In genomic region chr1:31523769-31524168, GRCh38 we compare ENCODE assay signal across 16 cellular contexts. TPM values are rescaled to one million over a fixed set of nuclear protein-coding genes. Genes with fewer than 3 reads are reported as not detected.
DNase-seq lines count a peak whose midpoint lies in the region; ATAC-seq and TF ChIP-seq lines count a peak whose summit lies in the region.
"Had no signal": no experiment of that assay in that cellular context is flagged by ENCODE, and none has a peak within 500 bp of the region (broad histone marks: within the 10 kb centered on the region; RNA-seq: fewer than 3 reads in every experiment).

No MANE protein-coding gene starts in this region.

- no peaks in the 10 kb centered on the region for H3K9me3 Mint-ChIP-seq in activated CD4-positive, alpha-beta memory T cell treated with anti-CD3 and anti-CD28 coated beads for 36 hours
- H3K9me3 Mint-ChIP-seq: activated T-cell treated with anti-CD3 and anti-CD28 coated beads, Interleukin-2, amount 50 U/mL, for 4 hours had no signal

- H3K9ac ChIP-seq in adipocyte (ENCODE audit: low read length), result no peak overlapping the region
- H3K9ac ChIP-seq: KMS-11 had no signal

- ATAC-seq in left lobe of liver (peak; percentile 60), GM21360 (IDR thresholded peaks at IDR 0.05; ENCODE audit: unreplicated experiment) (no peak)
- ATAC-seq: activated T-cell treated with anti-CD3 and anti-CD28 coated beads, Interleukin-2, amount 50 U/mL, for 4 hours had no signal

- POLR2A ChIA-PET in activated CD4-positive, alpha-beta memory T cell treated with anti-CD3 and anti-CD28 coated beads for 36 hours (lab: Charles Lee), result no interaction called here

- H3K9me3 ChIP-seq in adipocyte (ENCODE audit: control insufficient read depth, low read length), result peaks cover 13% of the 10 kb centered on the region
- no peaks in the 10 kb centered on the region for H3K9me3 ChIP-seq in suprapubic skin

- H3K4me1 ChIP-seq in adipocyte (ENCODE audit: control insufficient read depth, insufficient read depth, low read length), result peaks cover 5% of the 10 kb centered on the region
- H3K4me1 ChIP-seq in suprapubic skin, result no peaks in the 10 kb centered on the region

- H3K4me1 Mint-ChIP-seq in activated CD4-positive, alpha-beta memory T cell treated with anti-CD3 and anti-CD28 coated beads for 36 hours (ENCODE audit: low read depth), result no peaks in the 10 kb centered on the region
- H3K4me1 Mint-ChIP-seq: neural crest cell had no signal

- no peak for TF ChIP-seq EP300 in suprapubic skin (IDR thresholded peaks at IDR 0.05)

- WGBS in suprapubic skin, result 51% methylated on average over 3 of the region's 5 CpGs

- DNase-seq in DMS53 (lab: John Stamatoyannopoulos, UW) (peak; percentile 37), DMS53 treated with DMSO at 0.1 percent for 48 hours (lab: John Stamatoyannopoulos, UW; ENCODE audit: unreplicated experiment) (no peak), adipocyte (ENCODE audit: low read depth) (peak; percentile 18), left lobe of liver (ENCODE audit: low spot score) (no peak), suprapubic skin (ENCODE audit: low spot score in 2 of 2) (no peak)
- DNase-seq in activated CD4-positive, CD25-positive, alpha-beta regulatory T cell (lab: John Stamatoyannopoulos, UW), result no peak
- DNase-seq in activated CD4-positive, alpha-beta memory T cell treated with anti-CD3 and anti-CD28 coated beads for 36 hours, result no peak
- DNase-seq: activated T-cell treated with anti-CD3 and anti-CD28 coated beads, Interleukin-2, amount 50 U/mL, for 4 hours; HCEC 1CT; NCI-H226; WERI-Rb-1 had no signal

- H3K36me3 ChIP-seq in adipocyte (ENCODE audit: control insufficient read depth, insufficient read depth, low read length, severe bottlenecking) (no peaks in the 10 kb centered on the region), suprapubic skin (no peaks in the 10 kb centered on the region)
- H3K36me3 ChIP-seq: cardiac muscle cell, WERI-Rb-1 had no signal

- intact Hi-C loops in activated CD4-positive, alpha-beta memory T cell treated with anti-CD3 and anti-CD28 coated beads for 36 hours (cut with micrococcal nuclease), result no loop called here

- TF ChIP-seq CTCF in suprapubic skin (IDR thresholded peaks at IDR 0.05), result no peak

- H3K27ac Mint-ChIP-seq in activated CD4-positive, alpha-beta memory T cell treated with anti-CD3 and anti-CD28 coated beads for 36 hours, result no peak overlapping the region

- H3K4me3 Mint-ChIP-seq in activated CD4-positive, alpha-beta memory T cell treated with anti-CD3 and anti-CD28 coated beads for 36 hours, result no peak overlapping the region
- H3K4me3 Mint-ChIP-seq: activated T-cell treated with anti-CD3 and anti-CD28 coated beads, Interleukin-2, amount 50 U/mL, for 4 hours; neural crest cell had no signal

- CTCF ChIA-PET in activated CD4-positive, alpha-beta memory T cell treated with anti-CD3 and anti-CD28 coated beads for 36 hours (lab: Charles Lee), result interaction anchor here (1.2 kb wide), 1 partner anchor 25 kb away, joined by 3 read pairs; no protein-coding TSS in a partner anchor

- H3K27me3 Mint-ChIP-seq in activated CD4-positive, alpha-beta memory T cell treated with anti-CD3 and anti-CD28 coated beads for 36 hours, result peaks cover 2% of the 10 kb centered on the region

- TF ChIP-seq POLR2A in suprapubic skin (IDR thresholded peaks at IDR 0.05), result no peak

- H3K27me3 ChIP-seq in adipocyte (replicated peaks; ENCODE audit: control insufficient read depth, insufficient read depth, low read length) (peaks cover 16% of the 10 kb centered on the region), suprapubic skin (no peaks in the 10 kb centered on the region)
- H3K27me3 ChIP-seq: cardiac muscle cell had no signal

- H3K36me3 Mint-ChIP-seq in activated CD4-positive, alpha-beta memory T cell treated with anti-CD3 and anti-CD28 coated beads for 36 hours, result no peaks in the 10 kb centered on the region

- H3K27ac ChIP-seq in suprapubic skin, result peak overlapping the region; percentile 41
- H3K27ac ChIP-seq: 22Rv1, cardiac muscle cell, KMS-11, WERI-Rb-1 had no signal

- H3K4me3 ChIP-seq in adipocyte (ENCODE audit: low read length), result no peak overlapping the region
- H3K4me3 ChIP-seq in suprapubic skin, result no peak overlapping the region
- H3K4me3 ChIP-seq: cardiac muscle cell had no signal

RNA-seq across cellular contexts. Expression of gene TINAGL1, which starts 52.5 kb away (rescaled TPM):
- 12.0 TPM for total RNA-seq in left lobe of liver
- 10 to 100 TPM; 40.1 to 78.5 (median 64.0) TPM for total RNA-seq in suprapubic skin
- not detected for total RNA-seq in activated CD4-positive, alpha-beta memory T cell treated with anti-CD3 and anti-CD28 coated beads for 36 hours
- total RNA-seq: neural crest cell had no signal

Comparison
In these comparisons a context has a peak if more than half of its experiments do, and no peak if none do; other contexts are left out.
1. DNase-seq: peak in DMS53 (single experiment) and adipocyte (single experiment); none in DMS53 treated with DMSO at 0.1 percent for 48 hours (single experiment), left lobe of liver (single experiment), suprapubic skin (0 of 2), activated CD4-positive, CD25-positive, alpha-beta regulatory T cell (0 of 4) and activated CD4-positive, alpha-beta memory T cell treated with anti-CD3 and anti-CD28 coated beads for 36 hours (single experiment).
2. RNA of gene TINAGL1, which starts 52.5 kb away (total RNA-seq): 40.1 to 78.5 TPM in suprapubic skin and 12.0 TPM in left lobe of liver (single experiment); not detected in activated CD4-positive, alpha-beta memory T cell treated with anti-CD3 and anti-CD28 coated beads for 36 hours; every median in the first group is over 10 times any median in the second.